ENCODE assay signal across 24 cellular contexts in the genomic region with DNA sequence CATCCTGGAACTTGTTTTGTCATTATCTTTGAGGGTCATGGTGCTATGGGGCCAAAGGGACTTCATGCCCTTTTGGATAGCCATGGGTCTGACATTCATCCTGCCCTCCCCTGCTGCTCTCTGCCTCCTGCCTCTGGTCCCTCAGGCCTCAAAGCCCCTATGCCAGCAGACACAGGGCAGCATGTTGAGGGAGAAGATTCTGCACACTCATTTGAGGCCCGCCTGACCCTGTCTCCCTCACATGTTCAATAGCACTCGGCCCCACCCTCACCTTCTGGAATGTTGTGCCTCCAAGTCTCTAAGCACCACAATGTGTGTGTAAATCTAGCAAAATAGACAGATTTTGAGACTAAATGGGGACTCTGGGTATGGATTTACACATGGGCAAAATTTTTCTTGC.
"Had no signal": no experiment of that assay in that cellular context is flagged by ENCODE, and none has a peak within 500 bp of the region (broad histone marks: within the 10 kb centered on the region; RNA-seq: fewer than 3 reads in every experiment).

No MANE protein-coding gene starts in this region.

- H3K79me2 ChIP-seq: parathyroid adenoma had no signal

- FAIRE-seq: colon, frontal cortex, kidney had no signal

- H3K27ac ChIP-seq: body of pancreas, epithelial cell of prostate, neural progenitor cell, parathyroid adenoma, thyroid gland had no signal

- ATAC-seq: body of pancreas, left lobe of liver had no signal

- H3K4me1 ChIP-seq: body of pancreas, parathyroid adenoma had no signal

- H3K4me3 ChIP-seq: body of pancreas, dorsolateral prefrontal cortex, neural progenitor cell, thyroid gland had no signal

- H3K9me3 Mint-ChIP-seq: activated naive CD8-positive, alpha-beta T cell treated with anti-CD3 and anti-CD28 coated beads, Interleukin-2, amount 10 ng/mL, durations not matched to agents 7 days and 5 days; activated T-helper 2 cell treated with anti-CD3 and anti-CD28 coated beads, Interferon-gamma antibody, Interleukin-2, Interleukin-4, amounts not matched to agents 10 μg/mL and 5 μg/mL and 100 μg/mL, durations not matched to agents 14 hours and 24 hours and 36 hours had no signal

- H2AFZ ChIP-seq: neural progenitor cell, parathyroid adenoma had no signal

- H3K4me3 Mint-ChIP-seq: activated CD4-positive, alpha-beta memory T cell treated with anti-CD3 and anti-CD28 coated beads, Interleukin-2, amount 10 ng/mL, durations not matched to agents 7 days and 5 days; activated naive CD8-positive, alpha-beta T cell treated with anti-CD3 and anti-CD28 coated beads, Interleukin-2, amount 10 ng/mL, durations not matched to agents 7 days and 5 days; naive B cell; neural progenitor cell had no signal

- DNase-seq: activated CD4-positive, alpha-beta memory T cell treated with anti-CD3 and anti-CD28 coated beads, Interleukin-2, amount 10 ng/mL, durations not matched to agents 7 days and 5 days; activated CD4-positive, alpha-beta T cell treated with anti-CD3 and anti-CD28 coated beads for 48 hours; activated CD4-positive, CD25-positive, alpha-beta regulatory T cell; activated naive CD4-positive, alpha-beta T cell treated with Interleukin-2 at 50 U/mL for 16 hours; activated naive CD8-positive, alpha-beta T cell treated with anti-CD3 and anti-CD28 coated beads, Interleukin-2, amount 10 ng/mL, durations not matched to agents 7 days and 5 days; activated T-cell treated with anti-CD3 and anti-CD28 coated beads, Interleukin-2, amount 50 U/mL, for 1 hour; body of pancreas; central memory CD4-positive, alpha-beta T cell; dorsolateral prefrontal cortex; kidney; naive B cell; stimulated activated CD4-positive, alpha-beta T cell treated with anti-CD3 and anti-CD28 coated beads, Interleukin-1b, Interleukin-23, amount 100 ng/mL, for 48 hours; stimulated activated CD8-positive, alpha-beta memory T cell treated with anti-CD3 and anti-CD28 coated beads, Interleukin-4, amount 100 ng/mL, for 48 hours; stimulated activated naive CD4-positive, alpha-beta T cell; T-helper 1 cell; T1000; thyroid gland had no signal

- H3K36me3 ChIP-seq: neural progenitor cell, thyroid gland had no signal

- H3K27me3 Mint-ChIP-seq: activated CD4-positive, alpha-beta memory T cell treated with anti-CD3 and anti-CD28 coated beads, Interleukin-2, amount 10 ng/mL, durations not matched to agents 7 days and 5 days had no signal

- H3K4me1 Mint-ChIP-seq: activated CD4-positive, alpha-beta memory T cell treated with anti-CD3 and anti-CD28 coated beads, Interleukin-2, amount 10 ng/mL, durations not matched to agents 7 days and 5 days; activated naive CD8-positive, alpha-beta T cell treated with anti-CD3 and anti-CD28 coated beads, Interleukin-2, amount 10 ng/mL, durations not matched to agents 7 days and 5 days; naive B cell had no signal

- H3K36me3 Mint-ChIP-seq: activated naive CD8-positive, alpha-beta T cell treated with anti-CD3 and anti-CD28 coated beads, Interleukin-2, amount 10 ng/mL, durations not matched to agents 7 days and 5 days; naive B cell; neural progenitor cell had no signal

- H3K27me3 ChIP-seq: body of pancreas, dorsolateral prefrontal cortex, neural progenitor cell, thyroid gland had no signal

- H3K9ac ChIP-seq: neural progenitor cell, parathyroid adenoma had no signal

- H3K9me3 ChIP-seq: body of pancreas, thyroid gland had no signal

- H3K27ac Mint-ChIP-seq: activated CD4-positive, alpha-beta memory T cell treated with anti-CD3 and anti-CD28 coated beads, Interleukin-2, amount 10 ng/mL, durations not matched to agents 7 days and 5 days; activated naive CD8-positive, alpha-beta T cell treated with anti-CD3 and anti-CD28 coated beads, Interleukin-2, amount 10 ng/mL, durations not matched to agents 7 days and 5 days; activated T-helper 2 cell treated with anti-CD3 and anti-CD28 coated beads, Interferon-gamma antibody, Interleukin-2, Interleukin-4, amounts not matched to agents 10 μg/mL and 5 μg/mL and 100 μg/mL, durations not matched to agents 14 hours and 24 hours and 36 hours; naive B cell; neural progenitor cell had no signal
